Comparison of ENCODE assay signal across 25 cellular contexts in genomic region chr12:105839629-105840127, GRCh38.
"Had no signal": no experiment of that assay in that cellular context is flagged by ENCODE, and none has a peak within 500 bp of the region (broad histone marks: within the 10 kb centered on the region; RNA-seq: fewer than 3 reads in every experiment).

No MANE protein-coding gene starts in this region.

- H3K27me3 ChIP-seq: pancreas, right lobe of liver, sigmoid colon, stomach, suprapubic skin, testis, tibial artery, transverse colon, upper lobe of right lung, uterus had no signal

- FAIRE-seq: pancreas, small intestine had no signal

- DNase-seq: naive thymus-derived CD8-positive, alpha-beta T cell; nephron progenitor cell; nucleus accumbens; pancreas; psoas muscle; right cardiac atrium; right lobe of liver; sigmoid colon; small intestine; stimulated activated CD4-positive, alpha-beta T cell treated with anti-CD3 and anti-CD28 coated beads, Interleukin-15, amount 100 ng/mL, for 24 hours; stimulated activated CD4-positive, alpha-beta T cell treated with anti-CD3 and anti-CD28 coated beads, Interleukin-2, amount 100 ng/mL, for 24 hours; stimulated activated CD4-positive, alpha-beta T cell treated with anti-CD3 and anti-CD28 coated beads, Interleukin-2, amount 100 ng/mL, for 48 hours; stimulated activated CD4-positive, alpha-beta T cell treated with anti-CD3 and anti-CD28 coated beads, Interleukin-4, amount 100 ng/mL, for 24 hours; stimulated activated naive B cell treated with anti-CD40 and anti-IgM and Interleukin-4, amounts not matched to agents 10 μg/mL and 1 μg/mL and 100 μg/mL, for 72 hours; stimulated activated naive CD4-positive, alpha-beta T cell treated with Interleukin-2 at 50 U/mL for 16 hours; stomach; tibial artery; transverse colon; upper lobe of right lung; uterus had no signal

- ATAC-seq: naive thymus-derived CD8-positive, alpha-beta T cell; natural killer cell treated with Interleukin-12 subunit alpha and Interleukin-12 subunit beta and Interleukin-15 and Interleukin-18, amount 100 ng/mL, for 72 hours; pancreas; psoas muscle; right cardiac atrium; right lobe of liver; stimulated activated effector memory CD8-positive, alpha-beta T cell treated with anti-CD3 and anti-CD28 coated beads, Interleukin-12 subunit alpha, Interleukin-12 subunit beta, amount 100 ng/mL, for 72 hours; stimulated activated naive B cell treated with anti-CD40 and anti-IgM and Interleukin-4, amounts not matched to agents 10 μg/mL and 1 μg/mL and 100 μg/mL, for 72 hours; upper lobe of right lung had no signal

- H3K27ac ChIP-seq: neutrophil, pancreas, psoas muscle, right lobe of liver, sigmoid colon, stomach, suprapubic skin, testis, tibial artery, transverse colon, upper lobe of right lung, uterus had no signal

- H3K4me1 ChIP-seq: pancreas, right lobe of liver, sigmoid colon, suprapubic skin, transverse colon, upper lobe of right lung, uterus had no signal

- H3K4me3 ChIP-seq: pancreas, psoas muscle, right lobe of liver, sigmoid colon, stomach, suprapubic skin, testis, tibial artery, transverse colon, upper lobe of right lung, uterus had no signal

- H3K9me3 ChIP-seq: neutrophil, pancreas, psoas muscle, right lobe of liver, sigmoid colon, stomach, suprapubic skin, testis, tibial artery, transverse colon, upper lobe of right lung, uterus had no signal

- H3K36me3 ChIP-seq: neutrophil, pancreas, right lobe of liver, sigmoid colon, stomach, suprapubic skin, tibial artery, transverse colon, upper lobe of right lung, uterus had no signal
